ENCODE assay signal across 8 cellular contexts in the genomic region with DNA sequence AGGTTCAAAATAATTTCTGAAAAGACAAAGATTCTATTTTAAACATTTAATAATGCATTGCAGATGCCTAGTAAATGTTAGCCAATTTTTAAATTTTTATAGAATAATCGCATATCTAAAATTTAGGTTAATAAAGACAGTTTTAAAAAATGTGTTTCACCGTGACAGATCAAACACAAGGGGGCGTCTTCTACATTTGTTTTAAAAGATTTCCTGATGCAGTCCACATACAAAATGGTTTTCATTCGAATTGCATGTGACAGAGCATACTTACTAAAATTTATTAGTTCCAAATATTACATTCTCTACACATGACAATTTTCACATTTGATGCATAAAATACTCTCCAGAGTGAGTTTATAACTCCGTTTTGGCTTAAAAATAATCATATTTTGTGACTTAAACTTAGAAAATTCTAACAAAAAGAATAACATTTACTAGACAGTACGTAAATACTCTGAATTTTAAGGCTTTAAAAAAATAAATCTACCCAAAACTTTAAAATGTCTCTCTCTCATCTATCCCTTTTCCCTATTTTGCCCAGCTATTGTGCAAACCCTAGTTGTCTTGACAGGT.
DNase-seq lines count a peak whose midpoint lies in the region; ATAC-seq lines count a peak whose summit lies in the region.

No MANE protein-coding gene starts in this region.

- no peak for ATAC-seq in stimulated activated naive CD8-positive, alpha-beta T cell treated with anti-CD3 and anti-CD28 coated beads, Interleukin-15, Interleukin-2, amounts not matched to agents 100 U/mL and 50 U/mL, for 24 hours

- DNase-seq in Ammon's horn (ENCODE audit: low spot score) (peak; percentile 35), LHCN-M2 (ENCODE audit: low read depth) (peak; percentile 51), amniotic epithelial cell (ENCODE audit: low read depth) (peak; percentile 65), left kidney (ENCODE audit: low read depth, low spot score) (peak; percentile 48), mucosa of gallbladder (ENCODE audit: low spot score) (no peak), NK-92 (lab: John Stamatoyannopoulos, UW; ENCODE audit: unreplicated experiment) (no peak)
- DNase-seq in stimulated activated naive CD8-positive, alpha-beta T cell treated with anti-CD3 and anti-CD28 coated beads, Interleukin-15, Interleukin-2, amounts not matched to agents 100 U/mL and 50 U/mL, for 24 hours, result no peak
- DNase-seq in stimulated activated CD4-positive, alpha-beta T cell treated with anti-CD3 and anti-CD28 coated beads, Interleukin-4, amount 100 ng/mL, for 1 hour, result no peak

Comparison
In these comparisons a context has a peak if more than half of its experiments do, and no peak if none do; other contexts are left out.
1. DNase-seq: peak in Ammon's horn (single experiment), LHCN-M2 (single experiment), amniotic epithelial cell (single experiment) and left kidney (single experiment); none in stimulated activated naive CD8-positive, alpha-beta T cell treated with anti-CD3 and anti-CD28 coated beads, Interleukin-15, Interleukin-2, amounts not matched to agents 100 U/mL and 50 U/mL, for 24 hours (single experiment), stimulated activated CD4-positive, alpha-beta T cell treated with anti-CD3 and anti-CD28 coated beads, Interleukin-4, amount 100 ng/mL, for 1 hour (single experiment), mucosa of gallbladder (single experiment) and NK-92 (single experiment).